9 cellular contexts compared by ENCODE assay signal in genomic region chr9:133731876-133732321, GRCh38. TPM values are rescaled to one million over a fixed set of nuclear protein-coding genes. Genes with fewer than 3 reads are reported as not detected.
A peak's percentile ranks its signal among the peaks of the same experiment; 100 is the strongest.
DNase-seq lines count a peak whose midpoint lies in the region; ATAC-seq, FAIRE-seq and TF ChIP-seq lines count a peak whose summit lies in the region.
"Had no signal": no experiment of that assay in that cellular context is flagged by ENCODE, and none has a peak within 500 bp of the region (broad histone marks: within the 10 kb centered on the region; RNA-seq: fewer than 3 reads in every experiment).

No MANE protein-coding gene starts in this region.

- H3K9me3 Mint-ChIP-seq in astrocyte (ENCODE audit: unreplicated experiment), result no peaks in the 10 kb centered on the region
- H3K9me3 Mint-ChIP-seq in activated T-cell treated with anti-CD3 and anti-CD28 coated beads, Interleukin-2, amount 50 U/mL, for 72 hours, result no peaks in the 10 kb centered on the region
- H3K9me3 Mint-ChIP-seq: memory B cell had no signal

- no peak overlapping the region for H2AFZ ChIP-seq in astrocyte (ENCODE audit: low read depth, low read length)

- H3K27me3 Mint-ChIP-seq in astrocyte (ENCODE audit: low read depth, unreplicated experiment), result peaks cover 39% of the 10 kb centered on the region
- peaks cover under 1% of the 10 kb centered on the region for H3K27me3 Mint-ChIP-seq in activated T-cell treated with anti-CD3 and anti-CD28 coated beads, Interleukin-2, amount 50 U/mL, for 72 hours (ENCODE audit: low read depth)

- TF ChIP-seq CTCF in astrocyte (IDR thresholded peaks at IDR 0.05; ENCODE audit: insufficient read depth, low read depth, low read length), result no peak
- TF ChIP-seq CTCF in mucosa of descending colon (IDR thresholded peaks at IDR 0.05), result no peak

- H3K4me3 Mint-ChIP-seq in astrocyte (ENCODE audit: unreplicated experiment), result no peak overlapping the region
- no peak overlapping the region for H3K4me3 Mint-ChIP-seq in activated T-cell treated with anti-CD3 and anti-CD28 coated beads, Interleukin-2, amount 50 U/mL, for 72 hours
- H3K4me3 Mint-ChIP-seq: memory B cell had no signal

- FAIRE-seq in astrocyte (lab: Jason Lieb, UNC), result no peak

- peaks cover 3% of the 10 kb centered on the region for H3K36me3 Mint-ChIP-seq in astrocyte (ENCODE audit: low read depth, unreplicated experiment)
- H3K36me3 Mint-ChIP-seq in activated T-cell treated with anti-CD3 and anti-CD28 coated beads, Interleukin-2, amount 50 U/mL, for 72 hours (ENCODE audit: insufficient read depth in 2 of 2), result no peaks in the 10 kb centered on the region
- H3K36me3 Mint-ChIP-seq: memory B cell had no signal

- H3K36me3 ChIP-seq in astrocyte (ENCODE audit: insufficient read depth, low read length) (no peaks in the 10 kb centered on the region), mucosa of descending colon (ENCODE audit: low read depth) (no peaks in the 10 kb centered on the region)

- H3K4me2 ChIP-seq in astrocyte (ENCODE audit: low read length), result no peak overlapping the region

- H3K79me2 ChIP-seq in astrocyte (ENCODE audit: insufficient read depth, low read length), result no peaks in the 10 kb centered on the region

- peaks cover 10% of the 10 kb centered on the region for H3K27me3 ChIP-seq in astrocyte (ENCODE audit: insufficient read depth, low read length)

- no peak overlapping the region for H3K27ac Mint-ChIP-seq in astrocyte (ENCODE audit: unreplicated experiment)
- no peak overlapping the region for H3K27ac Mint-ChIP-seq in activated T-cell treated with anti-CD3 and anti-CD28 coated beads, Interleukin-2, amount 50 U/mL, for 72 hours
- H3K27ac Mint-ChIP-seq: memory B cell had no signal

- ATAC-seq in mucosa of descending colon (peak; percentile 51), HG03378 (IDR thresholded peaks at IDR 0.05; ENCODE audit: unreplicated experiment) (no peak)
- no peak for ATAC-seq in activated T-cell treated with anti-CD3 and anti-CD28 coated beads, Interleukin-2, amount 50 U/mL, for 72 hours (replicated peaks in 1 of 2)

- intact Hi-C loops in mucosa of descending colon (cut with DNase I, micrococcal nuclease), result no loop called here

- no peak overlapping the region for H3K9ac ChIP-seq in astrocyte (ENCODE audit: low read length)

- H3K4me3 ChIP-seq in astrocyte (ENCODE audit: insufficient read depth, low read depth, low read length) (no peak overlapping the region), mucosa of descending colon (no peak overlapping the region)

- H3K4me1 ChIP-seq in astrocyte (ENCODE audit: insufficient read depth, low read length) (no peaks in the 10 kb centered on the region), mucosa of descending colon (ENCODE audit: low read depth) (no peaks in the 10 kb centered on the region)

- DNase-seq in GM03348 (ENCODE audit: low spot score), result peak; percentile 71
- DNase-seq in NCI-H1930 (lab: John Stamatoyannopoulos, UW), result peak; percentile 49 to 66
- DNase-seq in astrocyte (ENCODE audit: low read depth), result peak; percentile 10
- DNase-seq in mucosa of descending colon, result no peak
- no peak for DNase-seq in activated T-cell treated with anti-CD3 and anti-CD28 coated beads, Interleukin-2, amount 50 U/mL, for 72 hours
- no peak for DNase-seq in stimulated activated CD4-positive, alpha-beta T cell treated with anti-CD3 and anti-CD28 coated beads, Interleukin-4, amount 100 ng/mL, for 1 hour
- DNase-seq in SKM-1 (lab: John Stamatoyannopoulos, UW; ENCODE audit: unreplicated experiment), result no peak

- no peaks in the 10 kb centered on the region for H4K20me1 ChIP-seq in astrocyte (ENCODE audit: insufficient read depth, low read length)

- no peak overlapping the region for H3K27ac ChIP-seq in astrocyte (ENCODE audit: low read depth, low read length)

- no peaks in the 10 kb centered on the region for H3K4me1 Mint-ChIP-seq in astrocyte (ENCODE audit: low read depth, unreplicated experiment)
- no peaks in the 10 kb centered on the region for H3K4me1 Mint-ChIP-seq in activated T-cell treated with anti-CD3 and anti-CD28 coated beads, Interleukin-2, amount 50 U/mL, for 72 hours (ENCODE audit: low read depth)

- no peaks in the 10 kb centered on the region for H3K9me3 ChIP-seq in astrocyte (ENCODE audit: insufficient read depth, low read depth, low read length)
- no peaks in the 10 kb centered on the region for H3K9me3 ChIP-seq in mucosa of descending colon

RNA-seq across cellular contexts. Expression of gene SARDH, which starts 6.3 kb away (rescaled TPM):
- total RNA-seq in astrocyte (2.8 and 3.7 TPM in 2 replicates), mucosa of descending colon (1 to 10 TPM in 1 of 3 donors, under 1 TPM in 2; 0.23 to 2.1 (median 0.46) TPM)
- 1 to 10 TPM; 1.6 to 4.7 TPM for total RNA-seq in activated T-cell treated with anti-CD3 and anti-CD28 coated beads, Interleukin-2, amount 50 U/mL, for 72 hours

Comparison
In these comparisons a context has a peak if more than half of its experiments do, and no peak if none do; other contexts are left out.
1. DNase-seq: peak in GM03348 (single experiment), NCI-H1930 (2 of 2) and astrocyte (single experiment); none in mucosa of descending colon (0 of 3), activated T-cell treated with anti-CD3 and anti-CD28 coated beads, Interleukin-2, amount 50 U/mL, for 72 hours (0 of 2), stimulated activated CD4-positive, alpha-beta T cell treated with anti-CD3 and anti-CD28 coated beads, Interleukin-4, amount 100 ng/mL, for 1 hour (single experiment) and SKM-1 (single experiment).